ENCODE assay signal across 8 cellular contexts in the genomic region with DNA sequence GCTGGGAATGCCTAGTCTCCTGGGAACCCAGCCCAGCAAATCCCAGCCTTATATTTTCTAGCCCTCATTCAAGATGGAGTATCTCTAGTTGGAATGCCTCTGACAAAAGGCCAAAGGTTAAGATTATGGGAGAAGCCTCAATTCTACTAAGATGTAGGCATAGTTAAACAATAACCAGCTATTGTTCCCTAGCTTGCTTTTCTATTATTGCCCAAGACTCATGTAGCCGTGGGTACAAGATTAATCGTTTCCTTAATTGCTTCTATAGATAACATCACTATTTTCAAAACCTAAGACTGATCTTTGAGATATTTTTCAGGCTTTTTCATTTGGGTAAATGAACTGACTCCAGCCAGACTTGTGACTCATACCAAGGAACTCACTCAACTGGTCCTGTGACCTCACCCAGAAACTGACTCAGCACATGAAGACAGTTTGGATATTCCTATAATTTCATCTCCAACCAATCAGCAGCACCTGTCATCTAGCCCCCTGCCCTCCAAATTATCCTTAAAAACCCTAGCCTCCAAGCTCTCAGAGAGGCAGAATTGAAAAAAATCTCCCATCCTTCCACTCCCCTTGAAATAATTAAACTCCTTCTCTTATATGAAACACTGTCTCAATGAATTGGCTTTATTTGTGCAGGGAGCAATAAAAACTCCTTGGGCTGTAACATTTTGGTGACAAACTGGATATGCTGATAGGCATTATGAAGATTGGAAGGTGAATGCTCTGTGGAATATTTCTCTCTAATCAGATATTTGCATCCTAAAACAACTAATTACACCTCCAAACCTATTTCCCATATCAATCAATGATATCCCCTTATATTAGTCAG.
DNase-seq lines count a peak whose midpoint lies in the region; ATAC-seq and TF ChIP-seq lines count a peak whose summit lies in the region.

No MANE protein-coding gene starts in this region.

- H4K20me1 ChIP-seq in PC-3 (ENCODE audit: low read length), result no peaks in the 10 kb centered on the region

- no peaks in the 10 kb centered on the region for H3K36me3 ChIP-seq in PC-3 (ENCODE audit: low read depth, low read length)

- no TSS peak for BruUV-seq in PC-3 (replicated peaks; lab: Mats Ljungman, UMichigan)

- no peak overlapping the region; the same call in none of the 2 replicates for H2AFZ ChIP-seq in PC-3 (ENCODE audit: low read length)

- H3K9ac ChIP-seq in PC-3 (ENCODE audit: low read length), result peak overlapping the region; percentile 60

- H3K4me1 Mint-ChIP-seq in osteocyte (ENCODE audit: unreplicated experiment), result peaks cover 20% of the 10 kb centered on the region
- H3K4me1 Mint-ChIP-seq in activated CD4-positive, alpha-beta T cell treated with anti-CD3 and anti-CD28 coated beads, Interleukin-2, amount 10 ng/mL, durations not matched to agents 24 days and 14 days, result no peaks in the 10 kb centered on the region

- ATAC-seq in PC-3 (peak; percentile 94), HG02870 (IDR thresholded peaks at IDR 0.05; ENCODE audit: unreplicated experiment) (no peak), HG03196 (IDR thresholded peaks at IDR 0.05; ENCODE audit: unreplicated experiment) (no peak)

- H3K9me3 Mint-ChIP-seq in osteocyte (ENCODE audit: unreplicated experiment), result peaks cover 15% of the 10 kb centered on the region
- H3K9me3 Mint-ChIP-seq in activated CD4-positive, alpha-beta T cell treated with anti-CD3 and anti-CD28 coated beads, Interleukin-2, amount 10 ng/mL, durations not matched to agents 24 days and 14 days, result peaks cover 1% of the 10 kb centered on the region

- peak overlapping the region; percentile 64 for H3K4me2 ChIP-seq in PC-3 (ENCODE audit: low read length)

- peak; percentile 60 for DNase-seq in Daoy (ENCODE audit: low read depth)
- peak; percentile 95 for DNase-seq in PC-3
- DNase-seq in epithelial cell of proximal tubule (ENCODE audit: low read depth), result peak; percentile 99
- DNase-seq in osteocyte (ENCODE audit: extremely low spot score, unreplicated experiment), result no peak
- no peak for DNase-seq in DMS153 treated with DMSO at 0.1 percent for 48 hours (lab: John Stamatoyannopoulos, UW; ENCODE audit: unreplicated experiment)
- DNase-seq in activated CD4-positive, alpha-beta T cell treated with anti-CD3 and anti-CD28 coated beads, Interleukin-2, amount 10 ng/mL, durations not matched to agents 24 days and 14 days, result no peak

- peak overlapping the region; percentile 71 for H3K27ac Mint-ChIP-seq in osteocyte (ENCODE audit: unreplicated experiment)
- no peak overlapping the region for H3K27ac Mint-ChIP-seq in activated CD4-positive, alpha-beta T cell treated with anti-CD3 and anti-CD28 coated beads, Interleukin-2, amount 10 ng/mL, durations not matched to agents 24 days and 14 days

- CTCF ChIA-PET in PC-3 (lab: Charles Lee), result interaction anchor here (0.5 kb wide), 1 partner anchor 170 kb away, joined by 4 read pairs; no protein-coding TSS in a partner anchor

- H3K79me2 ChIP-seq in PC-3 (ENCODE audit: low read length), result no peaks in the 10 kb centered on the region

- no peak overlapping the region for H3K4me3 Mint-ChIP-seq in osteocyte (ENCODE audit: unreplicated experiment)
- H3K4me3 Mint-ChIP-seq in activated CD4-positive, alpha-beta T cell treated with anti-CD3 and anti-CD28 coated beads, Interleukin-2, amount 10 ng/mL, durations not matched to agents 24 days and 14 days, result no peak overlapping the region

- peaks cover 24% of the 10 kb centered on the region for H3K4me1 ChIP-seq in PC-3 (ENCODE audit: insufficient read depth, low read length)

- H3F3A ChIP-seq in PC-3 (ENCODE audit: low read length, unreplicated experiment), result no peaks in the 10 kb centered on the region

- no peak for TF ChIP-seq CTCF in PC-3 (conservative IDR thresholded peaks at IDR 0.05; ENCODE audit: low read depth, low read length)
- TF ChIP-seq CTCF in epithelial cell of proximal tubule (conservative IDR thresholded peaks at IDR 0.05; ENCODE audit: low read depth, low read length), result no peak
- no peak for TF ChIP-seq CTCF in osteocyte (IDR thresholded peaks at IDR 0.05)

- H3K9me3 ChIP-seq in PC-3 (ENCODE audit: low read length), result no peaks in the 10 kb centered on the region

- intact Hi-C loops in PC-3 (cut with micrococcal nuclease), result loop anchor here (1.0 to 5.0 kb wide), 2 partner anchors 188 to 279 kb away; no protein-coding TSS in a partner anchor
- intact Hi-C loops in activated CD4-positive, alpha-beta T cell treated with anti-CD3 and anti-CD28 coated beads, Interleukin-2, amount 10 ng/mL, durations not matched to agents 24 days and 14 days (cut with micrococcal nuclease), result no loop called here

- POLR2A ChIA-PET in PC-3 (lab: Charles Lee; ENCODE audit: unreplicated experiment), result interaction anchor here (0.7 kb wide), 1 partner anchor 190 kb away, joined by 3 read pairs; no protein-coding TSS in a partner anchor

- peak overlapping the region; percentile 7; the same call in 1 of the 2 replicates for H3K4me3 ChIP-seq in PC-3 (ENCODE audit: low read length)
- no peak overlapping the region for H3K4me3 ChIP-seq in epithelial cell of proximal tubule (ENCODE audit: low read depth, low read length)

- H3K9me2 ChIP-seq in PC-3 (replicated peaks; ENCODE audit: low read length), result no peaks in the 10 kb centered on the region

- no peaks in the 10 kb centered on the region for H3K36me3 Mint-ChIP-seq in osteocyte (ENCODE audit: unreplicated experiment)
- H3K36me3 Mint-ChIP-seq in activated CD4-positive, alpha-beta T cell treated with anti-CD3 and anti-CD28 coated beads, Interleukin-2, amount 10 ng/mL, durations not matched to agents 24 days and 14 days (ENCODE audit: low read depth), result no peaks in the 10 kb centered on the region

- H3K27me3 ChIP-seq in PC-3 (ENCODE audit: low read length), result no peaks in the 10 kb centered on the region

- peak overlapping the region; percentile 93 for H3K27ac ChIP-seq in PC-3 (ENCODE audit: low read length)

- H3K27me3 Mint-ChIP-seq in osteocyte (ENCODE audit: unreplicated experiment), result no peaks in the 10 kb centered on the region
- no peaks in the 10 kb centered on the region for H3K27me3 Mint-ChIP-seq in activated CD4-positive, alpha-beta T cell treated with anti-CD3 and anti-CD28 coated beads, Interleukin-2, amount 10 ng/mL, durations not matched to agents 24 days and 14 days

Comparison
In these comparisons a context has a peak if more than half of its experiments do, and no peak if none do; other contexts are left out.
1. DNase-seq: peak in Daoy (single experiment), PC-3 (single experiment) and epithelial cell of proximal tubule (single experiment); none in osteocyte (single experiment), DMS153 treated with DMSO at 0.1 percent for 48 hours (single experiment) and activated CD4-positive, alpha-beta T cell treated with anti-CD3 and anti-CD28 coated beads, Interleukin-2, amount 10 ng/mL, durations not matched to agents 24 days and 14 days (single experiment).